In the genomic region with DNA sequence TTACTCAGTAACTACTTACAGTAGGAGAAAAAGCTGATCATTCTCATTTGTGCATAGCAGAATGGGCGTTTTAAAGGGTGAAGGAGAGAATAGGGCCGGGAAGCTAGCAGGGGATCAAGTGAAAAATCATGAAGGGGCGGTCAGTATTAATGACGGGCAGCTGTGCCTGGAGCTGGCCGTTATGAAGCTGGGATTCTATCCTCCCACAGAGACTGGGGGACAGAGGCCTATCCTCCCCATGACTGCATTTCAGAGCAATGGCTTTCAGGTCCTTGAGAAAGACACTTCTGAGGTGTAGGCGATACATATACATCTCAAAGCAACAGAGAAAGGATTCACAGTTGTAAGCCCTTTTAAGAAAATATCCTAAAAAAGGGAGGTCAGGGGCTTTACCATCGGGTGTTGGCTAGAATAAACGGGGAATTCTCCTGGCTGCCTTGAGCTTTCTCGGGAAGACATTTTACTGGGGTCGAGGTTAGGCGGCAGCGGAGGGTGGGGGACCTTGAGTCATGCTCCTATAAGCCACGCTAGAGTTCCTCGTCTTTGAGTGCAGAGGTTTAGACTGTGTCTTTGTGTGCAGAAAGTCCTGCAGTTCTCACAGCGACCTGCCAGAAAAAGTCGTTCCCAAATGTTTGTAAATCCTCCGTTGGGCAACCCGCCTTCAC, we compare ENCODE assay signal across 7 cellular contexts. TPM values are rescaled to one million over a fixed set of nuclear protein-coding genes. Genes with fewer than 3 reads are reported as not detected.
DNase-seq lines count a peak whose midpoint lies in the region; ATAC-seq and TF ChIP-seq lines count a peak whose summit lies in the region.

No MANE protein-coding gene starts in this region.

- H3K4me3 ChIP-seq in iPS-20b (ENCODE audit: low read length): peak overlapping the region; percentile 66

- no peaks in the 10 kb centered on the region for H3K36me3 ChIP-seq in iPS-20b (ENCODE audit: insufficient read depth, low read depth, low read length)

- CTCF ChIA-PET in HEK293T (lab: Yijun Ruan, JAX) (interaction anchor here (1.2 to 4.0 kb wide), 2 partner anchors 14 to 28 kb away, joined by 3 to 21 read pairs; no protein-coding TSS in a partner anchor), activated B cell treated with CpG ODN at 0.5 μM for 24 hours (lab: Charles Lee) (interaction anchor here (0.7 to 2.4 kb wide), 3 partner anchors 14 to 29 kb away, joined by 3 to 13 read pairs (median 3); no protein-coding TSS in a partner anchor)

- no peaks in the 10 kb centered on the region for H3K36me3 Mint-ChIP-seq in activated B cell treated with CpG ODN at 0.5 μM for 24 hours (ENCODE audit: low read depth)

- peak; percentile 32 for ATAC-seq in activated B cell treated with CpG ODN at 0.5 μM for 24 hours (ENCODE audit: low read depth)
- peak; percentile 8 for ATAC-seq in stimulated activated naive CD8-positive, alpha-beta T cell treated with anti-CD3 and anti-CD28 coated beads, Interleukin-15, Interleukin-2, amounts not matched to agents 100 U/mL and 50 U/mL, for 24 hours

- no peak for TF ChIP-seq CTCF in activated B cell treated with CpG ODN at 0.5 μM for 24 hours (IDR thresholded peaks at IDR 0.05)

- H3K4me3 Mint-ChIP-seq in activated B cell treated with CpG ODN at 0.5 μM for 24 hours: peak overlapping the region; percentile 85

- peaks cover 24% of the 10 kb centered on the region for H3K4me1 Mint-ChIP-seq in activated B cell treated with CpG ODN at 0.5 μM for 24 hours

- POLR2A ChIA-PET in HEK293T (lab: Yijun Ruan, JAX) (interaction anchor here (0.6 to 2.8 kb wide), 17 partner anchors 8 to 478 kb away, joined by 3 to 22 read pairs (median 4); a partner anchor contains a TSS), activated B cell treated with CpG ODN at 0.5 μM for 24 hours (lab: Charles Lee) (interaction anchor here (0.6 to 3.3 kb wide), 3 partner anchors 15 to 557 kb away, joined by 3 to 18 read pairs (median 3); no protein-coding TSS in a partner anchor)

- H3K27me3 Mint-ChIP-seq in activated B cell treated with CpG ODN at 0.5 μM for 24 hours: peaks cover 39% of the 10 kb centered on the region

- intact Hi-C loops in activated B cell treated with CpG ODN at 0.5 μM for 24 hours (cut with micrococcal nuclease): loop anchor here (1.0 kb wide), 2 partner anchors 23 to 29 kb away; no protein-coding TSS in a partner anchor

- no peaks in the 10 kb centered on the region for H3K9me3 Mint-ChIP-seq in activated B cell treated with CpG ODN at 0.5 μM for 24 hours

- no peak overlapping the region for H3K27ac ChIP-seq in iPS-20b (ENCODE audit: low read length)

- H3K27me3 ChIP-seq in iPS-20b (ENCODE audit: insufficient read depth, low read length): peaks cover 56% of the 10 kb centered on the region

- H3K27ac Mint-ChIP-seq in activated B cell treated with CpG ODN at 0.5 μM for 24 hours: no peak overlapping the region

- DNase-seq in HEK293T (ENCODE audit: extremely low spot score) (no peak), activated B cell treated with CpG ODN at 0.5 μM for 24 hours (no peak), germinal center (ENCODE audit: low spot score) (no peak), medulla oblongata (ENCODE audit: extremely low spot score) (no peak), pons (ENCODE audit: low spot score) (no peak)
- DNase-seq in stimulated activated naive CD8-positive, alpha-beta T cell treated with anti-CD3 and anti-CD28 coated beads, Interleukin-15, Interleukin-2, amounts not matched to agents 100 U/mL and 50 U/mL, for 24 hours: no peak

- H3K4me1 ChIP-seq in iPS-20b (ENCODE audit: insufficient read depth, low read length): peaks cover 13% of the 10 kb centered on the region; the same call in 1 of the 2 replicates

- peak overlapping the region; percentile 27; the same call in 1 of the 2 replicates for H3K9ac ChIP-seq in iPS-20b (ENCODE audit: low read depth, low read length)

- no peaks in the 10 kb centered on the region for H3K9me3 ChIP-seq in iPS-20b (ENCODE audit: insufficient read depth, low read depth, low read length)

TF ChIP-seq in HEK293T, 16 proteins besides CTCF, POLR2A, EP300 and RAD21:
- TF ChIP-seq ELF4 (IDR thresholded peaks at IDR 0.05) (no peak), L3MBTL2 (conservative IDR thresholded peaks at IDR 0.05) (0 out of 2 replicates have a peak, but pooled peaks have one; percentile 85)
TF ChIP-seq in HEK293T: peak in this region for 1.

RNA-seq across cellular contexts. Expression of a gene that starts 0.6 kb away (rescaled TPM):
- 8.9 and 9.2 TPM in 2 replicates for total RNA-seq in activated B cell treated with CpG ODN at 0.5 μM for 24 hours

RNA-seq across cellular contexts. Expression of a gene that starts 39.2 kb away (rescaled TPM):
- 0.37 and 2.2 TPM in 2 replicates for total RNA-seq in activated B cell treated with CpG ODN at 0.5 μM for 24 hours

RNA-seq across cellular contexts. Expression of a gene that starts 57.4 kb away (rescaled TPM):
- total RNA-seq in activated B cell treated with CpG ODN at 0.5 μM for 24 hours: 19.6 and 20.0 TPM in 2 replicates
